ENCODE assay signal across 8 cellular contexts in the genomic region with DNA sequence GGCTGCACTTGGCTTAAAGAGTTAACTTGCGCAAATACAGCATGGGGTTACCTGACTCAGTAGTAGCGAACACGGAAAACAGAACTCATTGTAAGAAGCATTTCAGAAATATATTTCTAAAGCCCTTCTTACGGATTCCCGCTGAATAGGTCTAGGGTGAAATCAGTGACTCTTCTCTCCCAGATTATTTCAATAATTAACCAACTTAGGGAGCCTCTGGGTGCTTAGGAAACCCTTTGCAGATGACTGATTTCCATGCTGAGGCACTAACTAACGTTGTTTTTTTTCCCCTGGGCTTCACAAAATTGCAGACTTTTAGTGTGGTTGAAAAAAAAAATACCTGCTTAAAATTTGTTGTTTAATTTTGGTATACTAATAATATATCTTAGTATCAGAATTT. TPM values are rescaled to one million over a fixed set of nuclear protein-coding genes. Genes with fewer than 3 reads are reported as not detected.
"Had no signal": no experiment of that assay in that cellular context is flagged by ENCODE, and none has a peak within 500 bp of the region (broad histone marks: within the 10 kb centered on the region; RNA-seq: fewer than 3 reads in every experiment).

No MANE protein-coding gene starts in this region.

- H3K4me3 ChIP-seq: GM23248, HAP-1 had no signal

- H3K4me1 Mint-ChIP-seq: IgD-negative memory B cell had no signal

- ATAC-seq: HCT116 had no signal

- H3K9me3 Mint-ChIP-seq: HFFc6, IgD-negative memory B cell had no signal

- H3K27ac Mint-ChIP-seq: HFFc6, IgD-negative memory B cell had no signal

- DNase-seq: GM23248, GOT3, H7, HFFc6, KBM-7 had no signal

- H3K36me3 Mint-ChIP-seq: IgD-negative memory B cell had no signal

- H3K4me3 Mint-ChIP-seq: HFFc6, IgD-negative memory B cell had no signal

RNA-seq across cellular contexts. Expression of a gene that starts 59.6 kb away (rescaled TPM):
- total RNA-seq: GM23248 had no signal
